ENCODE assay signal across 8 cellular contexts in genomic region chr1:149927535-149928387, GRCh38. TPM values are rescaled to one million over a fixed set of nuclear protein-coding genes. Genes with fewer than 3 reads are reported as not detected.
DNase-seq lines count a peak whose midpoint lies in the region; ATAC-seq and TF ChIP-seq lines count a peak whose summit lies in the region.

Gene SF3B4, minus strand, starts transcription at chr1:149927803. Its CDS starts 44 bp downstream, at chr1:149927759.

- H3K36me3 ChIP-seq in WERI-Rb-1 (peaks cover 47% of the 10 kb centered on the region), breast epithelium (no peaks in the 10 kb centered on the region), iPS-20b (ENCODE audit: insufficient read depth, low read depth, low read length) (peaks cover 41% of the 10 kb centered on the region)

- peak within 1 kb of the TSS; percentile 98 for H3K4me3 ChIP-seq in WERI-Rb-1 (ENCODE audit: low read depth, low read length)
- H3K4me3 ChIP-seq in breast epithelium: peak within 1 kb of the TSS; percentile 84 to 99 (median 92)
- H3K4me3 ChIP-seq in iPS-20b (ENCODE audit: low read length): peak within 1 kb of the TSS; percentile 92
- H3K4me3 ChIP-seq in skin epidermis: peak within 1 kb of the TSS; percentile 61 to 97 (median 88)

- H3K27ac ChIP-seq in WERI-Rb-1: peak within 1 kb of the TSS; percentile 89
- peak within 1 kb of the TSS; percentile 97 for H3K27ac ChIP-seq in breast epithelium
- H3K27ac ChIP-seq in iPS-20b (ENCODE audit: low read length): peak within 1 kb of the TSS; percentile 96
- peak within 1 kb of the TSS; percentile 35 to 100 (median 93) for H3K27ac ChIP-seq in skin epidermis

- H3K27me3 ChIP-seq in WERI-Rb-1 (ENCODE audit: insufficient read depth, low read depth, severe bottlenecking) (no peaks in the 10 kb centered on the region), breast epithelium (no peaks in the 10 kb centered on the region), iPS-20b (ENCODE audit: insufficient read depth, low read length) (no peaks in the 10 kb centered on the region)

- peak; percentile 97 for TF ChIP-seq POLR2A in breast epithelium (IDR thresholded peaks at IDR 0.05)

- TF ChIP-seq CTCF in WERI-Rb-1 (IDR thresholded peaks at IDR 0.05; ENCODE audit: low read depth, low read length) (no peak), breast epithelium (IDR thresholded peaks at IDR 0.05) (peak in 1 of 3 donors; percentile 26)

- peak; percentile 92 for ATAC-seq in GM18909 (IDR thresholded peaks at IDR 0.05; ENCODE audit: poor library complexity, unreplicated experiment)
- peak; percentile 90 for ATAC-seq in HG03159 (IDR thresholded peaks at IDR 0.05; ENCODE audit: unreplicated experiment)

- H3K4me1 ChIP-seq in breast epithelium: peaks cover 5 to 16% of the 10 kb centered on the region in 2 donors
- peaks cover 6% of the 10 kb centered on the region for H3K4me1 ChIP-seq in iPS-20b (ENCODE audit: insufficient read depth, low read length)

- peaks cover 2% of the 10 kb centered on the region for H3K9me3 ChIP-seq in WERI-Rb-1 (ENCODE audit: severe bottlenecking)
- no peaks in the 10 kb centered on the region for H3K9me3 ChIP-seq in breast epithelium
- H3K9me3 ChIP-seq in iPS-20b (ENCODE audit: insufficient read depth, low read depth, low read length): no peaks in the 10 kb centered on the region

- intact Hi-C loops in breast epithelium (cut with DNase I; ENCODE audit: low total_unique reads): no loop called here

- DNase-seq in AG08395 (ENCODE audit: low spot score): peak; percentile 93
- DNase-seq in NCI-H2227 (lab: John Stamatoyannopoulos, UW; ENCODE audit: unreplicated experiment): peak; percentile 97
- peak; percentile 99 for DNase-seq in WERI-Rb-1
- peak; percentile 95 to 97 for DNase-seq in breast epithelium (ENCODE audit: low spot score in 2 of 2)

- peak within 1 kb of the TSS; percentile 98 for H3K9ac ChIP-seq in iPS-20b (ENCODE audit: low read depth, low read length)

RNA-seq across cellular contexts. Expression of gene SF3B4, which starts in this region (rescaled TPM):
- 1 to 10 TPM; 6.9 to 9.7 (median 7.4) TPM for total RNA-seq in breast epithelium

Comparison
In these comparisons a context has a peak if more than half of its experiments do, and no peak if none do; other contexts are left out.
1. Peak in every context shown above with its lines: DNase-seq, ATAC-seq, H3K4me3 ChIP-seq and H3K27ac ChIP-seq.